1 cellular context compared by ENCODE assay signal in the genomic region with DNA sequence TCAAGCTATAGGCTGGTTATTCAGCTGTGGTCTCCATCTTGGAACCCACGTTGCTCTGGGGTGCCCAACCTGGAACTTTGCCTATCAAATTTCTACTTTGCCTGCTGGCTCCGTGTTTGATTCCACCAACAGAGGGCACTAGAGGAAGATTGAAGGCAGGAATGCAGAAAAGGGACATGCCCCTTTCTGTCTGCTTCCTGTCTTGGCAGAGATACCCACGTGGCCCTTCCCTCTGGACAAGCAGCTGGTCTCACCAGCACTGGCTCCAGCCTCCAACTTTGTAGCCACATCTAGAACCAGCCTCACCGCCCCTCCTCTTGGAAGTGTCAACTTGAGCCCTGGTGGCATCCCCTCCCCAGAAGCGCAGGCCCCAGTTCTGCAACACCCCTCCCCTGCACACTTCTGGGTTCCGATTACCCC.
A peak's percentile ranks its signal among the peaks of the same experiment; 100 is the strongest.
TF ChIP-seq lines count a peak whose summit lies in the region.

No MANE protein-coding gene starts in this region.

TF ChIP-seq in HepG2, 621 proteins besides CTCF, POLR2A, EP300 and RAD21 (continued from another document):
- TF ChIP-seq ZNF652 (CRISPR knock-in tag; IDR thresholded peaks at IDR 0.05; ENCODE audit: borderline replicate concordance, low read depth) = no peak
- no peak for TF ChIP-seq GABPA (IDR thresholded peaks at IDR 0.05; ENCODE audit: low read depth, low read length)
- TF ChIP-seq GABPA (CRISPR knock-in tag; IDR thresholded peaks at IDR 0.05; ENCODE audit: low read depth) = peak; percentile 61
